Comparison of ENCODE assay signal across 17 cellular contexts in the genomic region with DNA sequence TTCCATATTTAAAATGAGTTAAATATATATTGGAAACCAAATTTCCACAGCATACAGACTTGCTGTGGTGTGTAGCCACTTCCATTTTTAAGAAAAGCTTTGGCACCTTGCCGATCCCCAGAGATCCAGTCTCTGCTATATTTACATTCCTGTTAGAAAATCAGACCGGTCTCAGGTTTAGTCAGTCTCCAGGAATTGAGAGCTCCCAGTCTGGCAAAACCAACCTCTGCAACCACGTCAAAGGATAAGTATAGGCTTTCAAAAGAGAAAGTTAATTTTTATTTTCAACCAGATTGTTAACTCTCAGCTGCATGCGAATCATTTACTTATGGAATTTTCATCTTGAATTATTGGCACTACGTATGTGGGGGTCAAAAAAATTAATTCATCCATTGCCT. TPM values are rescaled to one million over a fixed set of nuclear protein-coding genes. Genes with fewer than 3 reads are reported as not detected.
DNase-seq lines count a peak whose midpoint lies in the region; ATAC-seq, FAIRE-seq and TF ChIP-seq lines count a peak whose summit lies in the region.
"Had no signal": no experiment of that assay in that cellular context is flagged by ENCODE, and none has a peak within 500 bp of the region (broad histone marks: within the 10 kb centered on the region; RNA-seq: fewer than 3 reads in every experiment).

No MANE protein-coding gene starts in this region.

- over 99% methylated on average over 5 of the region's 5 CpGs for WGBS in HepG2 (ENCODE audit: low lambda C conversion rate)
- WGBS in right lobe of liver (ENCODE audit: insufficient coverage, low coverage, low lambda C conversion rate, missing lambda C conversion rate), result 75% methylated on average over 4 of the region's 5 CpGs
- WGBS in lung, 2 donors, result 59 to 79% methylated on average over 5 of the region's 5 CpGs

- H3K4me1 ChIP-seq in HepG2 (ENCODE audit: insufficient read depth, low read length) (no peaks in the 10 kb centered on the region), right lobe of liver (no peaks in the 10 kb centered on the region), lung (ENCODE audit: control insufficient read depth in 2 of 2, insufficient read depth in 2 of 2, low read length in 2 of 2) (no peaks in the 10 kb centered on the region)
- H3K4me1 ChIP-seq: parathyroid adenoma had no signal

- no peak for TF ChIP-seq POLR2A in HepG2 (IDR thresholded peaks at IDR 0.05; ENCODE audit: insufficient read depth in 1 of 2, low read depth in 2 of 2, low read length in 2 of 2)
- TF ChIP-seq POLR2A in right lobe of liver (IDR thresholded peaks at IDR 0.05), result no peak

- TF ChIP-seq EP300 in HepG2 (IDR thresholded peaks at IDR 0.05; ENCODE audit: low read depth in 2 of 2, low read length in 2 of 2), result no peak
- TF ChIP-seq EP300 in HepG2 (CRISPR knock-in tag; IDR thresholded peaks at IDR 0.05; ENCODE audit: borderline replicate concordance), result no peak

- intact Hi-C loops in HepG2 (cut with micrococcal nuclease; ENCODE audit: unreplicated experiment) (no loop called here), right lobe of liver (cut with DNase I) (no loop called here), cardiac septum (cut with DNase I) (no loop called here)

- H3K4me3 ChIP-seq in HepG2 (replicated peaks in 1 of 3; ENCODE audit: insufficient read depth in 1 of 3, low read depth in 2 of 3, low read length in 3 of 3) (no peak overlapping the region), right lobe of liver (no peak overlapping the region), lung (no peak overlapping the region)

- H3K9me3 ChIP-seq in HepG2 (ENCODE audit: low read length) (no peaks in the 10 kb centered on the region), right lobe of liver (no peaks in the 10 kb centered on the region), lung (ENCODE audit: control insufficient read depth in 2 of 2, insufficient read depth in 1 of 2, low read length in 1 of 2) (no peaks in the 10 kb centered on the region)

- no peaks in the 10 kb centered on the region for H4K20me1 ChIP-seq in HepG2 (ENCODE audit: insufficient read depth, low read length)

- no peak for FAIRE-seq in HepG2 (lab: Jason Lieb, UNC)
- FAIRE-seq: A204.1 had no signal

- CTCF ChIA-PET in HepG2 (lab: Yijun Ruan, JAX; ENCODE audit: low intra/inter-chr PET ratio, low total read pairs), result no interaction called here

- BruUV-seq in HepG2 (replicated peaks; lab: Mats Ljungman, UMichigan), result no TSS peak

- no peak overlapping the region for H3K9ac ChIP-seq in HepG2 (ENCODE audit: insufficient read depth, low read depth, low read length)
- H3K9ac ChIP-seq: parathyroid adenoma had no signal

- POLR2A ChIA-PET in HepG2 (lab: Yijun Ruan, JAX), result no interaction called here

- ATAC-seq in HepG2 (no peak), right lobe of liver (no peak), lung (ENCODE audit: insufficient read depth, low FRiP score) (no peak)
- ATAC-seq: stimulated activated naive CD8-positive, alpha-beta T cell treated with anti-CD3 and anti-CD28 coated beads, Interleukin-15, amount 100 ng/mL, for 72 hours; WTC11 had no signal

- DNase-seq in HepG2 (ENCODE audit: low spot score), result no peak
- no peak for DNase-seq in right lobe of liver
- peak; percentile 8 for DNase-seq in cerebellum (ENCODE audit: low spot score)
- peak; percentile 33 for DNase-seq in lung (ENCODE audit: low spot score)
- DNase-seq in stimulated activated CD4-positive, alpha-beta T cell treated with anti-CD3 and anti-CD28 coated beads, Interleukin-12 subunit alpha, Interleukin-12 subunit beta, amount 100 ng/mL, for 4 hours, result no peak
- no peak for DNase-seq in iPS-NIHi11 (ENCODE audit: low spot score)
- DNase-seq in cardiac septum (ENCODE audit: low spot score), result no peak
- no peak for DNase-seq in stimulated activated CD4-positive, alpha-beta T cell treated with anti-CD3 and anti-CD28 coated beads, Interleukin-4, amount 100 ng/mL, for 1 hour
- DNase-seq: activated T-cell treated with anti-CD3 and anti-CD28 coated beads, Interleukin-2, amount 50 U/mL, for 1 hour; NCI-H1105; NCI-H69; SIG-M5; stimulated activated CD4-positive, alpha-beta T cell treated with anti-CD3 and anti-CD28 coated beads, Interleukin-4, amount 100 ng/mL, for 4 hours; stimulated activated naive CD8-positive, alpha-beta T cell treated with anti-CD3 and anti-CD28 coated beads, Interleukin-15, amount 100 ng/mL, for 72 hours had no signal

- no peaks in the 10 kb centered on the region for H3K27me3 ChIP-seq in HepG2 (ENCODE audit: control insufficient read depth in 1 of 2, insufficient read depth in 2 of 2, low read length in 2 of 2)
- H3K27me3 ChIP-seq in right lobe of liver, result no peaks in the 10 kb centered on the region
- no peaks in the 10 kb centered on the region for H3K27me3 ChIP-seq in lung (ENCODE audit: control insufficient read depth, insufficient read depth)

- no peak for TF ChIP-seq CTCF in HepG2 (CRISPR knock-in tag; IDR thresholded peaks at IDR 0.05)
- no peak for TF ChIP-seq CTCF in right lobe of liver (IDR thresholded peaks at IDR 0.05)
- no peak for TF ChIP-seq CTCF in lung (IDR thresholded peaks at IDR 0.05; ENCODE audit: control extremely low read depth, extremely low read depth)

- H2AFZ ChIP-seq in HepG2 (ENCODE audit: low read length), result no peak overlapping the region
- H2AFZ ChIP-seq: parathyroid adenoma had no signal

- no peak for TF ChIP-seq RAD21 in HepG2 (CRISPR knock-in tag; IDR thresholded peaks at IDR 0.05)

- no peak overlapping the region for H3K4me2 ChIP-seq in HepG2 (ENCODE audit: low read depth, low read length)

- no peaks in the 10 kb centered on the region for H3K79me2 ChIP-seq in HepG2 (ENCODE audit: insufficient read depth, low read length)
- H3K79me2 ChIP-seq: parathyroid adenoma had no signal

- H3K36me3 ChIP-seq in HepG2 (replicated peaks in 1 of 2; ENCODE audit: control insufficient read depth in 1 of 2, insufficient read depth in 2 of 2, low read length in 2 of 2) (peaks cover 4 to 19% of the 10 kb centered on the region in 2 experiments; a peak in 4 of 5 replicates), right lobe of liver (peaks cover 0 to 1% (median 0%) of the 10 kb centered on the region in 4 donors), lung (ENCODE audit: control insufficient read depth in 2 of 2, insufficient read depth in 2 of 2, low read length in 2 of 2) (peaks cover 0 to 1% of the 10 kb centered on the region in 2 donors)

- in situ Hi-C loops in HepG2 (cut with HindIII; ENCODE audit: extremely low pct_ligation_motif_present, low pct_unique_long_range_greater_than_20kb), result no loop called here

- no peak overlapping the region for H3K27ac ChIP-seq in HepG2 (ENCODE audit: extremely low read length, insufficient read depth, low read length)
- no peak overlapping the region for H3K27ac ChIP-seq in right lobe of liver
- no peak overlapping the region for H3K27ac ChIP-seq in lung (ENCODE audit: low read depth in 1 of 2, low read length in 1 of 2)
- H3K27ac ChIP-seq: parathyroid adenoma had no signal

RNA-seq across cellular contexts. Expression of a gene that starts 28.1 kb away (rescaled TPM):
- total RNA-seq in HepG2 (2016; rRNA removed; fragmentation: Illumina TruSeq; extraction: Trizol) (41.2 and 47.2 TPM in 2 replicates), right lobe of liver (10 to 100 TPM in 1 of 6 experiments, 1 to 10 TPM in 5; 4.2 to 15.7 (median 6.8) TPM), cerebellum (12.2 TPM), lung (10 to 100 TPM; 12.4 to 16.7 TPM), cardiac septum (6.6 TPM)
- total RNA-seq in HepG2 (2016; cell fraction: cytosol; rRNA removed; fragmentation: Illumina TruSeq; extraction: Trizol; ENCODE audit: low read depth), result 22.6 and 23.7 TPM in 2 replicates
- 42.7 and 45.2 TPM in 2 replicates for total RNA-seq in HepG2 (2016; cell fraction: insoluble cytoplasmic fraction; rRNA removed; fragmentation: Illumina TruSeq; extraction: Trizol)
- 18.0 and 20.3 TPM in 2 replicates for total RNA-seq in HepG2 (2016; cell fraction: membrane; rRNA removed; fragmentation: Illumina TruSeq; extraction: Trizol)
- 28.4 and 39.1 TPM in 2 replicates for total RNA-seq in HepG2 (2016; cell fraction: nucleus; rRNA removed; fragmentation: Illumina TruSeq; extraction: Trizol)
- polyA plus RNA-seq in HepG2 (2011; rRNA removed) (14.4 and 16.6 TPM in 2 replicates), lung (1 to 10 TPM; 5.0 to 9.2 TPM)
- polyA plus RNA-seq in HepG2 (2011; cell fraction: cytosol; rRNA removed), result 6.6 and 8.9 TPM in 2 replicates
- 10.5 and 23.3 TPM in 2 replicates for polyA plus RNA-seq in HepG2 (2011; cell fraction: nucleus; rRNA removed)
- polyA plus RNA-seq in HepG2 (2012), result 16.4 and 16.5 TPM in 2 replicates
- 1.8 and 1.9 TPM in 2 replicates for polyA plus RNA-seq in HepG2 (2016; cell fraction: cytosol; fragmentation: Illumina TruSeq; extraction: Trizol; ENCODE audit: low read depth)
- 34.6 and 37.3 TPM in 2 replicates for polyA plus RNA-seq in HepG2 (2016; cell fraction: insoluble cytoplasmic fraction; fragmentation: Illumina TruSeq; extraction: Trizol; ENCODE audit: low read depth)
- polyA plus RNA-seq in HepG2 (2016; cell fraction: membrane; fragmentation: Illumina TruSeq; extraction: Trizol; ENCODE audit: low read depth), result 5.0 and 5.1 TPM in 2 replicates
- 42.8 and 48.3 TPM in 2 replicates for polyA plus RNA-seq in HepG2 (2016; cell fraction: nucleus; fragmentation: Illumina TruSeq; extraction: Trizol; ENCODE audit: insufficient read depth, low read depth)
- polyA minus RNA-seq in HepG2 (2011; rRNA and poly(A)+ RNA removed; ENCODE audit: low replicate concordance), result 4.0 and 7.8 TPM in 2 replicates
- 9.5 and 11.1 TPM in 2 replicates for polyA minus RNA-seq in HepG2 (2011; cell fraction: cytosol; rRNA and poly(A)+ RNA removed)
- polyA minus RNA-seq in HepG2 (2011; cell fraction: nucleus; rRNA and poly(A)+ RNA removed), result 26.7 and 41.0 TPM in 2 replicates

RNA-seq across cellular contexts. Expression of a gene that starts 38.1 kb away (rescaled TPM):
- 19.3 and 31.4 TPM in 2 replicates for total RNA-seq in HepG2 (2016; rRNA removed; fragmentation: Illumina TruSeq; extraction: Trizol)
- total RNA-seq in HepG2 (2016; cell fraction: cytosol; rRNA removed; fragmentation: Illumina TruSeq; extraction: Trizol; ENCODE audit: low read depth), result 8.9 and 10.3 TPM in 2 replicates
- total RNA-seq in HepG2 (2016; cell fraction: insoluble cytoplasmic fraction; rRNA removed; fragmentation: Illumina TruSeq; extraction: Trizol), result 19.6 and 29.5 TPM in 2 replicates
- 7.6 and 9.3 TPM in 2 replicates for total RNA-seq in HepG2 (2016; cell fraction: membrane; rRNA removed; fragmentation: Illumina TruSeq; extraction: Trizol)
- 17.4 and 19.1 TPM in 2 replicates for total RNA-seq in HepG2 (2016; cell fraction: nucleus; rRNA removed; fragmentation: Illumina TruSeq; extraction: Trizol)
- polyA plus RNA-seq in HepG2 (2011; rRNA removed), result 10.0 and 14.7 TPM in 2 replicates
- polyA plus RNA-seq in HepG2 (2011; cell fraction: cytosol; rRNA removed), result 4.2 and 5.0 TPM in 2 replicates
- 9.9 and 10.9 TPM in 2 replicates for polyA plus RNA-seq in HepG2 (2011; cell fraction: nucleus; rRNA removed)
- 8.1 and 11.7 TPM in 2 replicates for polyA plus RNA-seq in HepG2 (2012)
- 1.5 and 1.6 TPM in 2 replicates for polyA plus RNA-seq in HepG2 (2016; cell fraction: cytosol; fragmentation: Illumina TruSeq; extraction: Trizol; ENCODE audit: low read depth)
- 23.0 and 24.7 TPM in 2 replicates for polyA plus RNA-seq in HepG2 (2016; cell fraction: insoluble cytoplasmic fraction; fragmentation: Illumina TruSeq; extraction: Trizol; ENCODE audit: low read depth)
- polyA plus RNA-seq in HepG2 (2016; cell fraction: membrane; fragmentation: Illumina TruSeq; extraction: Trizol; ENCODE audit: low read depth), result 2.3 and 3.0 TPM in 2 replicates
- 29.6 and 32.0 TPM in 2 replicates for polyA plus RNA-seq in HepG2 (2016; cell fraction: nucleus; fragmentation: Illumina TruSeq; extraction: Trizol; ENCODE audit: insufficient read depth, low read depth)
- 12.5 and 16.3 TPM in 2 replicates for polyA minus RNA-seq in HepG2 (2011; rRNA and poly(A)+ RNA removed; ENCODE audit: low replicate concordance)
- 11.4 and 14.4 TPM in 2 replicates for polyA minus RNA-seq in HepG2 (2011; cell fraction: cytosol; rRNA and poly(A)+ RNA removed)
- polyA minus RNA-seq in HepG2 (2011; cell fraction: nucleus; rRNA and poly(A)+ RNA removed), result 20.8 and 22.5 TPM in 2 replicates
- 10 to 100 TPM in 1 of 6 experiments, 1 to 10 TPM in 5; 7.2 to 10.6 (median 9.1) TPM for total RNA-seq in right lobe of liver
- 22.5 TPM for total RNA-seq in cerebellum
- 10 to 100 TPM; 16.0 to 21.9 TPM for total RNA-seq in lung
- polyA plus RNA-seq in lung, result 10 to 100 TPM in 1 of 2 donors, 1 to 10 TPM in 1; 8.4 to 20.2 TPM
- total RNA-seq in cardiac septum, result 10.7 TPM

Comparison
In these comparisons a context has a peak if more than half of its experiments do, and no peak if none do; other contexts are left out.
1. DNase-seq: peak in cerebellum (single experiment) and lung (single experiment); none in HepG2 (single experiment), right lobe of liver (0 of 3), stimulated activated CD4-positive, alpha-beta T cell treated with anti-CD3 and anti-CD28 coated beads, Interleukin-12 subunit alpha, Interleukin-12 subunit beta, amount 100 ng/mL, for 4 hours (single experiment), iPS-NIHi11 (single experiment), cardiac septum (single experiment) and stimulated activated CD4-positive, alpha-beta T cell treated with anti-CD3 and anti-CD28 coated beads, Interleukin-4, amount 100 ng/mL, for 1 hour (single experiment).